ENCODE assay signal across 12 cellular contexts in the genomic region with DNA sequence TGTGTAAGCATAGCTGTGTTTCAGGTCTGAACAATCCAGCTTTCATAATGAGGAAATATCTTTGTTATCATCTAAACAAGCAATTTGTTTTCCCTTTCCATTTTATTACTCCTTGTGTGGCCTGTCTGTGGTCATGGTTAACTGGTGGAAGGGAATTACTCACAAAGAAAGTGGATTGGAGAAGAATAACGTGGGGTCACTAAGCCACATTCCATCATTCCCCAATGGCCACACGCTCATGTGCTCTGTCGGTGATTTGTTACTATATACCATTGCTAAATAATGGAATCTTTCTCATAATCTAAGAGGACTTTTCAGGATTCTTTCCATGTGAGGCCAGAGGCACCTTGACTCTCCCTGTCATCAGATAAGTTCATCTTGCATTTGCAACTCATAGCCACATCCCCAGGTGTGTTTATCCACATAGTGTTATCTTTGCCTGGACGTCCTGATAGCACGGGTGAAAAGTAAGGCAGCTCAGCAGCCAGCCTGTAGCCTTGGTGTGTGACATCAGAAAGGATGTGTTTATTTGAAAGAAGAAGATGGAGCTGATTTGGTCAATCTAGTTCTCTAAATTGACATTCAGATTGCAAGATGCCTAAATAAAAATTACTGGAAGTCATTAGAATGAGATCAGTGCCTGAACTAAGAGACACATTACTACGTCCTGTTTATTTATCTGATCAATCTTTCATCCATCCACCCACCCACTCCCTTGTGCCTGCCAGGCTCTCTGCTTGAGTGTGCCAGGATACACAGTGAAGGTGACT.
A peak's percentile ranks its signal among the peaks of the same experiment; 100 is the strongest.
DNase-seq lines count a peak whose midpoint lies in the region; ATAC-seq, FAIRE-seq and TF ChIP-seq lines count a peak whose summit lies in the region.
"Had no signal": no experiment of that assay in that cellular context is flagged by ENCODE, and none has a peak within 500 bp of the region (broad histone marks: within the 10 kb centered on the region; RNA-seq: fewer than 3 reads in every experiment).

No MANE protein-coding gene starts in this region.

- H3K79me2 ChIP-seq in SK-N-SH (ENCODE audit: insufficient read depth): no peaks in the 10 kb centered on the region

- no peaks in the 10 kb centered on the region for H3K9me2 ChIP-seq in SK-N-SH

- no peak overlapping the region for H2AFZ ChIP-seq in SK-N-SH (ENCODE audit: low read depth)

- H3K27me3 Mint-ChIP-seq in endothelial cell (ENCODE audit: unreplicated experiment): no peaks in the 10 kb centered on the region

- no peak overlapping the region for H3K27ac ChIP-seq in SK-N-SH (ENCODE audit: low read depth in 2 of 2, low read length in 1 of 2)
- peak overlapping the region; percentile 4 for H3K27ac ChIP-seq in duodenal mucosa (ENCODE audit: low read depth, low read length)
- H3K27ac ChIP-seq in rectal smooth muscle tissue (ENCODE audit: low read depth, low read length): no peak overlapping the region
- H3K27ac ChIP-seq: epithelial cell of prostate had no signal

- FAIRE-seq in GM19239 (lab: Jason Lieb, UNC): peak; percentile 39
- FAIRE-seq: kidney had no signal

- H3K4me1 Mint-ChIP-seq in endothelial cell (ENCODE audit: unreplicated experiment): peaks cover 49% of the 10 kb centered on the region

- no peaks in the 10 kb centered on the region for H4K20me1 ChIP-seq in SK-N-SH (ENCODE audit: insufficient read depth)

- no peaks in the 10 kb centered on the region for H3F3A ChIP-seq in SK-N-SH (replicated peaks; ENCODE audit: insufficient read depth)

- H3K9me3 Mint-ChIP-seq in endothelial cell (ENCODE audit: unreplicated experiment): no peaks in the 10 kb centered on the region

- H3K4me2 ChIP-seq in SK-N-SH: no peak overlapping the region

- peaks cover 0 to 10% of the 10 kb centered on the region in 2 experiments; a peak in 2 of 4 replicates for H3K4me1 ChIP-seq in SK-N-SH (ENCODE audit: control insufficient read depth in 1 of 2, insufficient read depth in 2 of 2, low read depth in 1 of 2, low read length in 1 of 2)
- H3K4me1 ChIP-seq in duodenal mucosa (ENCODE audit: control insufficient read depth in 1 of 2, insufficient read depth in 2 of 2, low read length in 2 of 2): peaks cover 19 to 55% of the 10 kb centered on the region in 2 donors
- peaks cover 9% of the 10 kb centered on the region for H3K4me1 ChIP-seq in rectal smooth muscle tissue (ENCODE audit: control insufficient read depth, insufficient read depth, low read length)

- POLR2A ChIA-PET in SK-N-SH (lab: Yijun Ruan, JAX): no interaction called here

- no peak overlapping the region for H3K9ac ChIP-seq in SK-N-SH
- H3K9ac ChIP-seq in duodenal mucosa (ENCODE audit: low read depth in 1 of 2, low read length in 2 of 2): no peak overlapping the region
- no peak overlapping the region for H3K9ac ChIP-seq in rectal smooth muscle tissue (ENCODE audit: low read length)

- TF ChIP-seq CTCF in SK-N-SH (IDR thresholded peaks at IDR 0.05): no peak
- no peak for TF ChIP-seq CTCF in endothelial cell (IDR thresholded peaks at IDR 0.05; ENCODE audit: unreplicated experiment)

- CTCF ChIA-PET in SK-N-SH (lab: Yijun Ruan, JAX): interaction anchor here (0.7 to 1.1 kb wide), 2 partner anchors 9 to 18 kb away, joined by 3 read pairs; no protein-coding TSS in a partner anchor

- no peak for TF ChIP-seq RAD21 in SK-N-SH (IDR thresholded peaks at IDR 0.05; ENCODE audit: low read length)

- no peak for TF ChIP-seq POLR2A in GM18505 (IDR thresholded peaks at IDR 0.05; ENCODE audit: borderline replicate concordance, extremely low read depth, insufficient read depth, insufficient read length)

- H3K27me3 ChIP-seq in SK-N-SH (ENCODE audit: insufficient read depth): no peaks in the 10 kb centered on the region
- no peaks in the 10 kb centered on the region for H3K27me3 ChIP-seq in duodenal mucosa (ENCODE audit: control insufficient read depth in 1 of 2, insufficient read depth in 2 of 2, low read length in 2 of 2)
- no peaks in the 10 kb centered on the region for H3K27me3 ChIP-seq in rectal smooth muscle tissue (ENCODE audit: control insufficient read depth, insufficient read depth, low read length)

- no peaks in the 10 kb centered on the region for H3K36me3 Mint-ChIP-seq in endothelial cell (ENCODE audit: low read depth, unreplicated experiment)

- ATAC-seq in GM18505 (IDR thresholded peaks at IDR 0.05; ENCODE audit: unreplicated experiment): no peak

- no peak overlapping the region for H3K4me3 ChIP-seq in SK-N-SH (ENCODE audit: low read depth in 2 of 2, low read length in 1 of 2)
- H3K4me3 ChIP-seq in duodenal mucosa (ENCODE audit: low read depth in 1 of 2, low read length in 2 of 2): no peak overlapping the region
- H3K4me3 ChIP-seq in rectal smooth muscle tissue (ENCODE audit: low read length): peak overlapping the region; percentile 10

- TF ChIP-seq EP300 in SK-N-SH (IDR thresholded peaks at IDR 0.05; ENCODE audit: borderline replicate concordance in 1 of 2, low read depth in 1 of 2, low read length in 1 of 2): no peak

- H3K36me3 ChIP-seq in SK-N-SH (replicated peaks in 1 of 2; ENCODE audit: control insufficient read depth in 1 of 2, insufficient read depth in 2 of 2, low read length in 1 of 2) (no peaks in the 10 kb centered on the region), duodenal mucosa (ENCODE audit: control insufficient read depth in 1 of 2, insufficient read depth in 2 of 2, low read length in 2 of 2) (no peaks in the 10 kb centered on the region), rectal smooth muscle tissue (ENCODE audit: control insufficient read depth, insufficient read depth, low read length) (no peaks in the 10 kb centered on the region)

- no peak overlapping the region for H3K4me3 Mint-ChIP-seq in endothelial cell (ENCODE audit: unreplicated experiment)

- H3K9me3 ChIP-seq in SK-N-SH: no peaks in the 10 kb centered on the region
- no peaks in the 10 kb centered on the region for H3K9me3 ChIP-seq in duodenal mucosa (ENCODE audit: control insufficient read depth in 1 of 2, low read length in 2 of 2)

- no peak for DNase-seq in GM19239 (ENCODE audit: insufficient read length, low spot score)
- peak; percentile 37 for DNase-seq in SK-N-SH
- no peak for DNase-seq in stimulated activated CD4-positive, alpha-beta T cell treated with anti-CD3 and anti-CD28 coated beads, Interleukin-1b, Interleukin-23, amount 100 ng/mL, for 48 hours
- no peak for DNase-seq in endothelial cell (ENCODE audit: low spot score)
- DNase-seq: GOT3, kidney, NCI-H1092 treated with DMSO at 0.1 percent for 48 hours, NCI-H82 had no signal

- H3K27ac Mint-ChIP-seq in endothelial cell (ENCODE audit: unreplicated experiment): no peak overlapping the region

- 8% methylated on average over 6 of the region's 6 CpGs for WGBS in SK-N-SH (ENCODE audit: low lambda C conversion rate)

TF ChIP-seq in SK-N-SH, 30 proteins besides CTCF, POLR2A, EP300 and RAD21 (continues in another document):
- TF ChIP-seq, protein P1, sequence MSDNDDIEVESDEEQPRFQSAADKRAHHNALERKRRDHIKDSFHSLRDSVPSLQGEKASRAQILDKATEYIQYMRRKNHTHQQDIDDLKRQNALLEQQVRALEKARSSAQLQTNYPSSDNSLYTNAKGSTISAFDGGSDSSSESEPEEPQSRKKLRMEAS (IDR thresholded peaks at IDR 0.05; ENCODE audit: low read depth): no peak
- no peak for TF ChIP-seq SMC3 (IDR thresholded peaks at IDR 0.05; ENCODE audit: low read depth, low read length)
- TF ChIP-seq TCF12 (IDR thresholded peaks at IDR 0.05): no peak
- TF ChIP-seq TEAD4 (IDR thresholded peaks at IDR 0.05; ENCODE audit: borderline replicate concordance, insufficient read depth): no peak
- TF ChIP-seq, protein P2, sequence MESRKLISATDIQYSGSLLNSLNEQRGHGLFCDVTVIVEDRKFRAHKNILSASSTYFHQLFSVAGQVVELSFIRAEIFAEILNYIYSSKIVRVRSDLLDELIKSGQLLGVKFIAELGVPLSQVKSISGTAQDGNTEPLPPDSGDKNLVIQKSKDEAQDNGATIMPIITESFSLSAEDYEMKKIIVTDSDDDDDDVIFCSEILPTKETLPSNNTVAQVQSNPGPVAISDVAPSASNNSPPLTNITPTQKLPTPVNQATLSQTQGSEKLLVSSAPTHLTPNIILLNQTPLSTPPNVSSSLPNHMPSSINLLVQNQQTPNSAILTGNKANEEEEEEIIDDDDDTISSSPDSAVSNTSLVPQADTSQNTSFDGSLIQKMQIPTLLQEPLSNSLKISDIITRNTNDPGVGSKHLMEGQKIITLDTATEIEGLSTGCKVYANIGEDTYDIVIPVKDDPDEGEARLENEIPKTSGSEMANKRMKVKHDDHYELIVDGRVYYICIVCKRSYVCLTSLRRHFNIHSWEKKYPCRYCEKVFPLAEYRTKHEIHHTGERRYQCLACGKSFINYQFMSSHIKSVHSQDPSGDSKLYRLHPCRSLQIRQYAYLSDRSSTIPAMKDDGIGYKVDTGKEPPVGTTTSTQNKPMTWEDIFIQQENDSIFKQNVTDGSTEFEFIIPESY (IDR thresholded peaks at IDR 0.05; ENCODE audit: borderline replicate concordance, low read depth): no peak
- TF ChIP-seq NFIC (IDR thresholded peaks at IDR 0.05; ENCODE audit: borderline replicate concordance): no peak
- TF ChIP-seq, protein P3, sequence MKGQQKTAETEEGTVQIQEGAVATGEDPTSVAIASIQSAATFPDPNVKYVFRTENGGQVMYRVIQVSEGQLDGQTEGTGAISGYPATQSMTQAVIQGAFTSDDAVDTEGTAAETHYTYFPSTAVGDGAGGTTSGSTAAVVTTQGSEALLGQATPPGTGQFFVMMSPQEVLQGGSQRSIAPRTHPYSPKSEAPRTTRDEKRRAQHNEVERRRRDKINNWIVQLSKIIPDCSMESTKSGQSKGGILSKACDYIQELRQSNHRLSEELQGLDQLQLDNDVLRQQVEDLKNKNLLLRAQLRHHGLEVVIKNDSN (IDR thresholded peaks at IDR 0.05; ENCODE audit: borderline replicate concordance, low read depth): no peak
- TF ChIP-seq, protein P4, sequence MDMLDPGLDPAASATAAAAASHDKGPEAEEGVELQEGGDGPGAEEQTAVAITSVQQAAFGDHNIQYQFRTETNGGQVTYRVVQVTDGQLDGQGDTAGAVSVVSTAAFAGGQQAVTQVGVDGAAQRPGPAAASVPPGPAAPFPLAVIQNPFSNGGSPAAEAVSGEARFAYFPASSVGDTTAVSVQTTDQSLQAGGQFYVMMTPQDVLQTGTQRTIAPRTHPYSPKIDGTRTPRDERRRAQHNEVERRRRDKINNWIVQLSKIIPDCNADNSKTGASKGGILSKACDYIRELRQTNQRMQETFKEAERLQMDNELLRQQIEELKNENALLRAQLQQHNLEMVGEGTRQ (IDR thresholded peaks at IDR 0.05; ENCODE audit: borderline replicate concordance, low read depth, low read length): no peak
- TF ChIP-seq MEF2A (IDR thresholded peaks at IDR 0.05; ENCODE audit: borderline replicate concordance, low read depth): no peak
- TF ChIP-seq FOXM1 (IDR thresholded peaks at IDR 0.05; ENCODE audit: low read depth): no peak
